In genomic region chr1:16168144-16168496, GRCh38 we compare ENCODE assay signal across 8 cellular contexts. TPM values are rescaled to one million over a fixed set of nuclear protein-coding genes. Genes with fewer than 3 reads are reported as not detected.
DNase-seq lines count a peak whose midpoint lies in the region; ATAC-seq, FAIRE-seq and TF ChIP-seq lines count a peak whose summit lies in the region.
"Not testable (repeated sequence)": the region's sequence is repeated elsewhere in the genome, so short reads cannot be mapped to it uniquely, and the experiment has no call there.

No MANE protein-coding gene starts in this region.

- not testable (repeated sequence) for H2AFZ ChIP-seq in Karpas-422 (ENCODE audit: low read length); astrocyte (ENCODE audit: low read depth, low read length)

- ATAC-seq in activated B cell treated with CpG ODN at 0.5 μM for 24 hours (ENCODE audit: low read depth); memory B cell (ENCODE audit: low read depth); pancreas: not testable (repeated sequence)

- not testable (repeated sequence) for FAIRE-seq in astrocyte (lab: Jason Lieb, UNC); pancreas (lab: Jason Lieb, UNC)

- not testable (repeated sequence) for H3K27ac ChIP-seq in Karpas-422 (ENCODE audit: low read length); astrocyte (ENCODE audit: low read depth, low read length); pancreas
- peak overlapping the region in 3 of 4 donors; percentile 69 to 81 (median 78) for H3K27ac ChIP-seq in esophagus squamous epithelium
- peak overlapping the region in 2 of 4 donors; percentile 58 to 69 for H3K27ac ChIP-seq in tibial nerve

- WGBS in esophagus squamous epithelium, 2 donors: 46 to 54% methylated on average over 9 to 10 of the region's 10 CpGs
- 62 to 64% methylated on average over 10 of the region's 10 CpGs for WGBS in pancreas, 2 donors
- 63 to 68% methylated on average over 10 of the region's 10 CpGs for WGBS in tibial nerve, 2 donors

- H3K9me3 ChIP-seq in Karpas-422 (ENCODE audit: low read length); astrocyte (ENCODE audit: insufficient read depth, low read depth, low read length); esophagus squamous epithelium; pancreas; tibial nerve: not testable (repeated sequence)

- peaks cover 41% of the 10 kb centered on the region for H3K36me3 Mint-ChIP-seq in Calu3 (ENCODE audit: insufficient read depth, unreplicated experiment)
- not testable (repeated sequence) for H3K36me3 Mint-ChIP-seq in activated B cell treated with CpG ODN at 0.5 μM for 24 hours (ENCODE audit: low read depth); astrocyte (ENCODE audit: low read depth, unreplicated experiment); memory B cell

- not testable (repeated sequence) for TF ChIP-seq POLR2A in esophagus squamous epithelium (IDR thresholded peaks at IDR 0.05); tibial nerve (IDR thresholded peaks at IDR 0.05)

- POLR2A ChIA-PET in activated B cell treated with CpG ODN at 0.5 μM for 24 hours (lab: Charles Lee): interaction anchor here (0.5 to 1.5 kb wide), 2 partner anchors 39 to 938 kb away, joined by 4 read pairs; no protein-coding TSS in a partner anchor

- CTCF ChIA-PET in Calu3 (lab: Charles Lee): not testable (repeated sequence)
- CTCF ChIA-PET in activated B cell treated with CpG ODN at 0.5 μM for 24 hours (lab: Charles Lee): interaction anchor here (1.7 kb wide), 1 partner anchor 89 kb away, joined by 6 read pairs; no protein-coding TSS in a partner anchor

- TF ChIP-seq EP300 in tibial nerve (IDR thresholded peaks at IDR 0.05): not testable (repeated sequence)

- TF ChIP-seq CTCF in Calu3 (IDR thresholded peaks at IDR 0.05; ENCODE audit: unreplicated experiment); activated B cell treated with CpG ODN at 0.5 μM for 24 hours (IDR thresholded peaks at IDR 0.05); astrocyte (IDR thresholded peaks at IDR 0.05; ENCODE audit: insufficient read depth, low read depth, low read length); esophagus squamous epithelium (IDR thresholded peaks at IDR 0.05); pancreas (IDR thresholded peaks at IDR 0.05); tibial nerve (IDR thresholded peaks at IDR 0.05): not testable (repeated sequence)

- not testable (repeated sequence) for H3K4me1 ChIP-seq in Karpas-422 (ENCODE audit: low read length); pancreas
- H3K4me1 ChIP-seq in astrocyte (ENCODE audit: insufficient read depth, low read length) (peaks cover 18% of the 10 kb centered on the region), esophagus squamous epithelium (peaks cover 29 to 70% (median 29%) of the 10 kb centered on the region in 3 donors), tibial nerve (peaks cover 0 to 21% (median 12%) of the 10 kb centered on the region in 4 donors)

- not testable (repeated sequence) for H3K36me3 ChIP-seq in Karpas-422 (ENCODE audit: insufficient read depth, low read length); astrocyte (ENCODE audit: insufficient read depth, low read length); esophagus squamous epithelium; pancreas; tibial nerve

- not testable (repeated sequence) for H3K27me3 ChIP-seq in Karpas-422 (ENCODE audit: low read length); astrocyte (ENCODE audit: insufficient read depth, low read length); esophagus squamous epithelium; pancreas; tibial nerve

- not testable (repeated sequence) for H3K9ac ChIP-seq in Karpas-422 (ENCODE audit: low read length); astrocyte (ENCODE audit: low read length)

- H3K4me3 ChIP-seq in Karpas-422 (ENCODE audit: low read length); astrocyte (ENCODE audit: insufficient read depth, low read depth, low read length): not testable (repeated sequence)
- H3K4me3 ChIP-seq in esophagus squamous epithelium (peak overlapping the region; percentile 33 to 75 (median 62)), pancreas (peak overlapping the region in 3 of 4 donors; percentile 35 to 55 (median 49)), tibial nerve (peak overlapping the region; percentile 30 to 55 (median 50))

- not testable (repeated sequence) for H3K9me3 Mint-ChIP-seq in Calu3 (ENCODE audit: low read depth, unreplicated experiment); activated B cell treated with CpG ODN at 0.5 μM for 24 hours; astrocyte (ENCODE audit: unreplicated experiment); memory B cell

- H3K4me3 Mint-ChIP-seq in Calu3 (ENCODE audit: low read depth, unreplicated experiment) (peak overlapping the region; percentile 61), activated B cell treated with CpG ODN at 0.5 μM for 24 hours (peak overlapping the region; percentile 67), astrocyte (ENCODE audit: unreplicated experiment) (peak overlapping the region; percentile 74), memory B cell (peak overlapping the region; percentile 82)

- H3K27me3 Mint-ChIP-seq in Calu3 (ENCODE audit: unreplicated experiment); activated B cell treated with CpG ODN at 0.5 μM for 24 hours; astrocyte (ENCODE audit: low read depth, unreplicated experiment); memory B cell: not testable (repeated sequence)

- not testable (repeated sequence) for H4K20me1 ChIP-seq in Karpas-422 (ENCODE audit: insufficient read depth, low read depth, low read length); astrocyte (ENCODE audit: insufficient read depth, low read length)

- H3K9me2 ChIP-seq in Karpas-422 (replicated peaks; ENCODE audit: insufficient read depth, low read length): not testable (repeated sequence)

- not testable (repeated sequence) for H3K27ac Mint-ChIP-seq in Calu3 (ENCODE audit: unreplicated experiment); activated B cell treated with CpG ODN at 0.5 μM for 24 hours; astrocyte (ENCODE audit: unreplicated experiment)
- H3K27ac Mint-ChIP-seq in memory B cell: peak overlapping the region; percentile 28

- H3K4me1 Mint-ChIP-seq in Calu3 (ENCODE audit: low read depth, unreplicated experiment) (peaks cover 46% of the 10 kb centered on the region), activated B cell treated with CpG ODN at 0.5 μM for 24 hours (peaks cover 20% of the 10 kb centered on the region), astrocyte (ENCODE audit: low read depth, unreplicated experiment) (peaks cover 29% of the 10 kb centered on the region), memory B cell (peaks cover 28% of the 10 kb centered on the region)

- H3K4me2 ChIP-seq in Karpas-422 (ENCODE audit: low read depth, low read length, poor library complexity, severe bottlenecking): peak overlapping the region; percentile 72
- peak overlapping the region; percentile 82 for H3K4me2 ChIP-seq in astrocyte (ENCODE audit: low read length)

- not testable (repeated sequence) for DNase-seq in Calu3; Karpas-422; activated B cell treated with CpG ODN at 0.5 μM for 24 hours; astrocyte (ENCODE audit: low read depth); esophagus squamous epithelium (lab: John Stamatoyannopoulos, UW); memory B cell (ENCODE audit: low spot score in 2 of 2); pancreas; tibial nerve (ENCODE audit: low spot score in 2 of 2)

- BruUV-seq in Calu3 (replicated peaks; lab: Mats Ljungman, UMichigan): not testable (repeated sequence)

- H3K79me2 ChIP-seq in Karpas-422 (ENCODE audit: low read length); astrocyte (ENCODE audit: insufficient read depth, low read length): not testable (repeated sequence)

- intact Hi-C loops in Calu3 (cut with micrococcal nuclease; ENCODE audit: unreplicated experiment); esophagus squamous epithelium (cut with DNase I); pancreas (cut with DNase I): not testable (repeated sequence)
- intact Hi-C loops in activated B cell treated with CpG ODN at 0.5 μM for 24 hours (cut with micrococcal nuclease): loop anchor here (2.0 kb wide), 2 partner anchors 13 to 39 kb away; no protein-coding TSS in a partner anchor

RNA-seq across cellular contexts. Expression of gene EPHA2, which starts 12.3 kb away (rescaled TPM):
- 130 and 161 TPM in 2 replicates for total RNA-seq in Calu3 (2022)
- not detected in 2 replicates for total RNA-seq in Karpas-422 (2014; rRNA removed; shearing (Covaris generic); ENCODE audit: low replicate concordance)
- not detected in 2 replicates for total RNA-seq in activated B cell treated with CpG ODN at 0.5 μM for 24 hours
- total RNA-seq in astrocyte: 117 and 140 TPM in 2 replicates
- 100 to 1,000 TPM in 3 of 4 donors, 10 to 100 TPM in 1; 87.5 to 225 (median 137) TPM for total RNA-seq in esophagus squamous epithelium
- 10 to 100 TPM in 3 of 6 donors, 1 to 10 TPM in 3; 6.5 to 11.8 (median 10.1) TPM for total RNA-seq in pancreas
- 10 to 100 TPM; 13.8 to 17.1 TPM for polyA plus RNA-seq in pancreas
- total RNA-seq in tibial nerve: 10 to 100 TPM; 30.0 to 66.9 (median 35.9) TPM

RNA-seq across cellular contexts. Expression of gene ARHGEF19, which starts 44.3 kb away (rescaled TPM):
- total RNA-seq in Calu3 (2022) (16.6 and 17.2 TPM in 2 replicates), activated B cell treated with CpG ODN at 0.5 μM for 24 hours (7.6 and 7.7 TPM in 2 replicates), astrocyte (5.7 and 7.4 TPM in 2 replicates), esophagus squamous epithelium (10 to 100 TPM; 15.8 to 27.1 (median 20.6) TPM), pancreas (10 to 100 TPM in 2 of 6 donors, 1 to 10 TPM in 4; 5.0 to 10.7 (median 7.9) TPM), tibial nerve (10 to 100 TPM in 2 of 4 donors, 1 to 10 TPM in 2; 7.8 to 19.3 (median 11.1) TPM)
- total RNA-seq in Karpas-422 (2014; rRNA removed; shearing (Covaris generic); ENCODE audit: low replicate concordance): 2.2 and 2.5 TPM in 2 replicates
- polyA plus RNA-seq in pancreas: 10 to 100 TPM; 15.6 to 17.1 TPM
